In the genomic region with DNA sequence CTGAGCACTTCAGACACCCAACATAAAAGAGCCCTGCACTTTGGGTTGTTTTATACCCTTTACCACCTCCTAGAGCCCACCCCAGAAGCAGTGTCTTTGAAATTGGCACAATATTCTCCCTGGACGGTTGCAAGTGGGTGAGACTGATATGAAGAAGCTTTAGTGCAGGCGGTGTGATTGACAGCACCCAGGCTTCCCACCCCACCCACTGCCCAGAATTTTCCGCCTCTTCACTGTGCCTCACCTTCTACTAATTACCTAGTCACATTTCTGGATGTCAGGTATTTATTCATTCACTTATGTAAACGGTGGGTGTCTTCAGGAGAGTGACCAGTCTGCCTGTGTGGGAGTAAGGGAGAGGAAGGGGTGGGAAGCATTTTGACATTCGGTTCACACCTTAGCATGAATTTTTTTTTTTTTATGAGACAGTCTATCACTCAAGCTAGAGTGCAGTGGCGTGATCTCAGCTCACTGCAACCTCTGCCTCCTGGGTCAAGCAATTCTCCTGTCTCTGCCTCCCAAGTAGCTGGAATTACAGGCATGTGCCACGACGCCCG, we compare ENCODE assay signal across 11 cellular contexts. TPM values are rescaled to one million over a fixed set of nuclear protein-coding genes. Genes with fewer than 3 reads are reported as not detected.
A peak's percentile ranks its signal among the peaks of the same experiment; 100 is the strongest.
DNase-seq lines count a peak whose midpoint lies in the region; ATAC-seq and TF ChIP-seq lines count a peak whose summit lies in the region.
"Had no signal": no experiment of that assay in that cellular context is flagged by ENCODE, and none has a peak within 500 bp of the region (broad histone marks: within the 10 kb centered on the region; RNA-seq: fewer than 3 reads in every experiment).

No MANE protein-coding gene starts in this region.

- H3K4me1 Mint-ChIP-seq in MCF 10A (ENCODE audit: insufficient read depth, unreplicated experiment) (no peaks in the 10 kb centered on the region), WTC11 (peaks cover 4% of the 10 kb centered on the region; the same call in 1 of the 2 replicates), memory B cell (peaks cover 7% of the 10 kb centered on the region)

- H3K9me3 Mint-ChIP-seq in MCF 10A (ENCODE audit: unreplicated experiment) (no peaks in the 10 kb centered on the region), WTC11 (peaks cover 3% of the 10 kb centered on the region; the same call in 1 of the 2 replicates), memory B cell (peaks cover 3% of the 10 kb centered on the region)

- H3K4me3 ChIP-seq in breast epithelium (no peak overlapping the region), heart right ventricle (no peak overlapping the region)

- H3K27ac Mint-ChIP-seq in MCF 10A (ENCODE audit: low read depth, unreplicated experiment), result no peak overlapping the region
- no peak overlapping the region for H3K27ac Mint-ChIP-seq in WTC11
- no peak overlapping the region for H3K27ac Mint-ChIP-seq in memory B cell

- no peaks in the 10 kb centered on the region for H3K27me3 ChIP-seq in breast epithelium
- peaks cover 0 to 36% (median 7%) of the 10 kb centered on the region in 7 donors for H3K27me3 ChIP-seq in heart right ventricle

- H3K4me1 ChIP-seq in breast epithelium (no peaks in the 10 kb centered on the region), heart right ventricle (peaks cover 2 to 34% (median 21%) of the 10 kb centered on the region in 9 donors)
- H3K4me1 ChIP-seq: psoas muscle had no signal

- H3K36me3 ChIP-seq in breast epithelium (no peaks in the 10 kb centered on the region), heart right ventricle (no peaks in the 10 kb centered on the region)

- H3K36me3 Mint-ChIP-seq in MCF 10A (ENCODE audit: insufficient read depth, unreplicated experiment) (no peaks in the 10 kb centered on the region), WTC11 (no peaks in the 10 kb centered on the region), memory B cell (peaks cover 4% of the 10 kb centered on the region)

- ATAC-seq in WTC11 (no peak), memory B cell (ENCODE audit: low read depth) (no peak), heart right ventricle (no peak)

- H3K4me3 Mint-ChIP-seq in MCF 10A (ENCODE audit: unreplicated experiment) (peak overlapping the region; percentile 77), WTC11 (peak overlapping the region; percentile 54), memory B cell (peak overlapping the region; percentile 97)

- BruUV-seq in MCF 10A (replicated peaks; lab: Mats Ljungman, UMichigan), result no TSS peak

- H3K27ac ChIP-seq in breast epithelium (no peak overlapping the region), heart right ventricle (peak overlapping the region in 1 of 10 donors; percentile 77)
- H3K27ac ChIP-seq: psoas muscle had no signal

- POLR2A ChIA-PET in MCF 10A (lab: Yijun Ruan, JAX) (interaction anchor here (0.7 to 2.1 kb wide), 4 partner anchors 25 to 105 kb away, joined by 3 to 4 read pairs (median 4); no protein-coding TSS in a partner anchor), WTC11 (lab: Charles Lee) (interaction anchor here (0.5 to 0.7 kb wide), 2 partner anchors 47 to 141 kb away, joined by 3 read pairs; no protein-coding TSS in a partner anchor)

- intact Hi-C loops in MCF 10A (cut with micrococcal nuclease), result no loop called here
- intact Hi-C loops in breast epithelium (cut with DNase I; ENCODE audit: low total_unique reads), result no loop called here
- intact Hi-C loops in heart right ventricle (cut with DNase I), result loop anchor here in 1 of 10 donors (2.0 kb wide), 1 partner anchor 19 kb away; no protein-coding TSS in a partner anchor

- WGBS in heart right ventricle, 2 donors, result 67 to 73% methylated on average over 9 of the region's 9 CpGs

- H3K27me3 Mint-ChIP-seq in MCF 10A (ENCODE audit: insufficient read depth, unreplicated experiment), result peaks cover 23% of the 10 kb centered on the region
- H3K27me3 Mint-ChIP-seq in WTC11 (ENCODE audit: low read depth), result peaks cover 95% of the 10 kb centered on the region
- H3K27me3 Mint-ChIP-seq in memory B cell, result peaks cover 6% of the 10 kb centered on the region

- TF ChIP-seq POLR2A in breast epithelium (IDR thresholded peaks at IDR 0.05), result no peak

- H3K9me3 ChIP-seq in breast epithelium, result peaks cover 0 to 6% of the 10 kb centered on the region in 2 donors
- peaks cover 0 to 21% (median 7%) of the 10 kb centered on the region in 11 donors for H3K9me3 ChIP-seq in heart right ventricle
- H3K9me3 ChIP-seq: psoas muscle had no signal

- no peak for DNase-seq in MCF 10A (ENCODE audit: unreplicated experiment)
- no peak for DNase-seq in breast epithelium (ENCODE audit: low spot score in 2 of 2)
- DNase-seq in WTC11 (ENCODE audit: low spot score), result no peak
- no peak for DNase-seq in memory B cell (ENCODE audit: low spot score in 2 of 2)
- no peak for DNase-seq in heart right ventricle
- DNase-seq in kidney glomerular epithelial cell (lab: John Stamatoyannopoulos, UW), result no peak
- DNase-seq in NOMO-1 treated with dmso at 0.1 percent for 144 hours (lab: John Stamatoyannopoulos, UW; ENCODE audit: unreplicated experiment), result no peak
- DNase-seq: effector CD8-positive, alpha-beta T cell; KG1; NCI-H2171 treated with DMSO at 0.1 percent for 48 hours; psoas muscle had no signal

- CTCF ChIA-PET in MCF 10A (lab: Yijun Ruan, JAX) (interaction anchor here (1.8 kb wide), 1 partner anchor 169 kb away, joined by 9 read pairs; no protein-coding TSS in a partner anchor), WTC11 (lab: Charles Lee) (interaction anchor here (1.3 kb wide), 1 partner anchor 50 kb away, joined by 3 read pairs; no protein-coding TSS in a partner anchor)

- TF ChIP-seq CTCF in MCF 10A (IDR thresholded peaks at IDR 0.05; ENCODE audit: unreplicated experiment) (no peak), breast epithelium (IDR thresholded peaks at IDR 0.05) (no peak), WTC11 (IDR thresholded peaks at IDR 0.05) (no peak), heart right ventricle (IDR thresholded peaks at IDR 0.05) (no peak)

TF ChIP-seq in WTC11, 78 proteins besides CTCF, POLR2A, EP300 and RAD21:
- TF ChIP-seq, protein P1, sequence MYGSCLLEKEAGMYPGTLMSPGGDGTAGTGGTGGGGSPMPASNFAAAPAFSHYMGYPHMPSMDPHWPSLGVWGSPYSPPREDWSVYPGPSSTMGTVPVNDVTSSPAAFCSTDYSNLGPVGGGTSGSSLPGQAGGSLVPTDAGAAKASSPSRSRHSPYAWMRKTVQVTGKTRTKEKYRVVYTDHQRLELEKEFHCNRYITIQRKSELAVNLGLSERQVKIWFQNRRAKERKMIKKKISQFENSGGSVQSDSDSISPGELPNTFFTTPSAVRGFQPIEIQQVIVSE (CRISPR knock-in tag; IDR thresholded peaks at IDR 0.05; ENCODE audit: borderline replicate concordance), result no peak
- TF ChIP-seq, protein P2, sequence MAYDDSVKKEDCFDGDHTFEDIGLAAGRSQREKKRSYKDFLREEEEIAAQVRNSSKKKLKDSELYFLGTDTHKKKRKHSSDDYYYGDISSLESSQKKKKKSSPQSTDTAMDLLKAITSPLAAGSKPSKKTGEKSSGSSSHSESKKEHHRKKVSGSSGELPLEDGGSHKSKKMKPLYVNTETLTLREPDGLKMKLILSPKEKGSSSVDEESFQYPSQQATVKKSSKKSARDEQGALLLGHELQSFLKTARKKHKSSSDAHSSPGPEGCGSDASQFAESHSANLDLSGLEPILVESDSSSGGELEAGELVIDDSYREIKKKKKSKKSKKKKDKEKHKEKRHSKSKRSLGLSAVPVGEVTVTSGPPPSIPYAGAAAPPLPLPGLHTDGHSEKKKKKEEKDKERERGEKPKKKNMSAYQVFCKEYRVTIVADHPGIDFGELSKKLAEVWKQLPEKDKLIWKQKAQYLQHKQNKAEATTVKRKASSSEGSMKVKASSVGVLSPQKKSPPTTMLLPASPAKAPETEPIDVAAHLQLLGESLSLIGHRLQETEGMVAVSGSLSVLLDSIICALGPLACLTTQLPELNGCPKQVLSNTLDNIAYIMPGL (CRISPR knock-in tag; IDR thresholded peaks at IDR 0.05), result no peak

RNA-seq across cellular contexts. Expression of gene FAM89A, which starts 1.7 kb away (rescaled TPM):
- total RNA-seq in MCF 10A (2022), result 25.2 and 29.2 TPM in 2 replicates
- 10 to 100 TPM; 30.7 to 97.1 (median 39.0) TPM for total RNA-seq in breast epithelium
- total RNA-seq in WTC11 (2021), result 2.0 to 2.4 TPM (median 2.2 TPM) in 3 replicates
- 10 to 100 TPM in 1 of 10 donors, 1 to 10 TPM in 9; 4.1 to 14.3 (median 5.3) TPM for total RNA-seq in heart right ventricle
- polyA plus RNA-seq in heart right ventricle, result 1 to 10 TPM; 4.8 to 9.9 TPM
